Comparison of ENCODE assay signal across 2 cellular contexts in the genomic region with DNA sequence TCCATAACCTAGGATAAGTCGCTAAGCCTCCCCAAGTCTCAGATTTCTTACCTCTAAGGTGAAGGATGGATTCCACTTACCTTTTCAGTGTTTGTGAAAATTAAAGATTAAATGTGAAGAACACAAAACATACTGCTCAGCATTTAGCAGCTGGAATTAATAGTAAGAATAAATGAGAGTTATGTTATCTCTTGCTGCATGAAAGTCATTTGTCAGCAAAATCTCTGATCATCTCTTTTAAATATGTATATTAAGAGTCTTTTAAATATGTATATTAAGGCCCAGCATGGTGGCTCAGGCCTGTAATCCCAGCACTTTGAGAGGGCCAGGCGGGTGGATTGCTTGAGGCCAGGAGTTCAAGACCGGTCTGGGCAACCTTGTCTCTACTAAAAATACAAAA.
TF ChIP-seq lines count a peak whose summit lies in the region.

No MANE protein-coding gene starts in this region.

TF ChIP-seq in A549, 52 proteins besides CTCF, POLR2A, EP300 and RAD21 (continued from another document):
- TF ChIP-seq, protein P1, sequence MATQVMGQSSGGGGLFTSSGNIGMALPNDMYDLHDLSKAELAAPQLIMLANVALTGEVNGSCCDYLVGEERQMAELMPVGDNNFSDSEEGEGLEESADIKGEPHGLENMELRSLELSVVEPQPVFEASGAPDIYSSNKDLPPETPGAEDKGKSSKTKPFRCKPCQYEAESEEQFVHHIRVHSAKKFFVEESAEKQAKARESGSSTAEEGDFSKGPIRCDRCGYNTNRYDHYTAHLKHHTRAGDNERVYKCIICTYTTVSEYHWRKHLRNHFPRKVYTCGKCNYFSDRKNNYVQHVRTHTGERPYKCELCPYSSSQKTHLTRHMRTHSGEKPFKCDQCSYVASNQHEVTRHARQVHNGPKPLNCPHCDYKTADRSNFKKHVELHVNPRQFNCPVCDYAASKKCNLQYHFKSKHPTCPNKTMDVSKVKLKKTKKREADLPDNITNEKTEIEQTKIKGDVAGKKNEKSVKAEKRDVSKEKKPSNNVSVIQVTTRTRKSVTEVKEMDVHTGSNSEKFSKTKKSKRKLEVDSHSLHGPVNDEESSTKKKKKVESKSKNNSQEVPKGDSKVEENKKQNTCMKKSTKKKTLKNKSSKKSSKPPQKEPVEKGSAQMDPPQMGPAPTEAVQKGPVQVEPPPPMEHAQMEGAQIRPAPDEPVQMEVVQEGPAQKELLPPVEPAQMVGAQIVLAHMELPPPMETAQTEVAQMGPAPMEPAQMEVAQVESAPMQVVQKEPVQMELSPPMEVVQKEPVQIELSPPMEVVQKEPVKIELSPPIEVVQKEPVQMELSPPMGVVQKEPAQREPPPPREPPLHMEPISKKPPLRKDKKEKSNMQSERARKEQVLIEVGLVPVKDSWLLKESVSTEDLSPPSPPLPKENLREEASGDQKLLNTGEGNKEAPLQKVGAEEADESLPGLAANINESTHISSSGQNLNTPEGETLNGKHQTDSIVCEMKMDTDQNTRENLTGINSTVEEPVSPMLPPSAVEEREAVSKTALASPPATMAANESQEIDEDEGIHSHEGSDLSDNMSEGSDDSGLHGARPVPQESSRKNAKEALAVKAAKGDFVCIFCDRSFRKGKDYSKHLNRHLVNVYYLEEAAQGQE (IDR thresholded peaks at IDR 0.05) = no peak
- peak; percentile 43 for TF ChIP-seq MAFK (IDR thresholded peaks at IDR 0.05; ENCODE audit: partially characterized antibody)
- TF ChIP-seq CBX8 (IDR thresholded peaks at IDR 0.05) = no peak
- no peak for TF ChIP-seq JUNB (IDR thresholded peaks at IDR 0.05)
- TF ChIP-seq KDM1A (IDR thresholded peaks at IDR 0.05; ENCODE audit: low read depth) = no peak

TF ChIP-seq in K562, 482 proteins besides CTCF, POLR2A, EP300 and RAD21 (continues in another document):
- TF ChIP-seq, protein P2, sequence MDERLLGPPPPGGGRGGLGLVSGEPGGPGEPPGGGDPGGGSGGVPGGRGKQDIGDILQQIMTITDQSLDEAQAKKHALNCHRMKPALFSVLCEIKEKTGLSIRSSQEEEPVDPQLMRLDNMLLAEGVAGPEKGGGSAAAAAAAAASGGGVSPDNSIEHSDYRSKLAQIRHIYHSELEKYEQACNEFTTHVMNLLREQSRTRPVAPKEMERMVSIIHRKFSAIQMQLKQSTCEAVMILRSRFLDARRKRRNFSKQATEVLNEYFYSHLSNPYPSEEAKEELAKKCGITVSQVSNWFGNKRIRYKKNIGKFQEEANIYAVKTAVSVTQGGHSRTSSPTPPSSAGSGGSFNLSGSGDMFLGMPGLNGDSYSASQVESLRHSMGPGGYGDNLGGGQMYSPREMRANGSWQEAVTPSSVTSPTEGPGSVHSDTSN (CRISPR knock-in tag; IDR thresholded peaks at IDR 0.05; ENCODE audit: low read depth) = no peak
- TF ChIP-seq, protein P2 (tag; conservative IDR thresholded peaks at IDR 0.05; ENCODE audit: low read depth) = no peak
- TF ChIP-seq ZNF197 (CRISPR knock-in tag; IDR thresholded peaks at IDR 0.05; ENCODE audit: low read depth) (no peak), POLR3G (IDR thresholded peaks at IDR 0.05; ENCODE audit: extremely low read depth, insufficient read length, insufficient replicate concordance) (no peak), DACH1 (IDR thresholded peaks at IDR 0.05; ENCODE audit: partially characterized antibody) (no peak), NCOR1 (IDR thresholded peaks at IDR 0.05) (no peak), ATF1 (CRISPR knock-in tag; IDR thresholded peaks at IDR 0.05) (no peak), ATF1 (tag; IDR thresholded peaks at IDR 0.05) (no peak), MAFG (tag; conservative IDR thresholded peaks at IDR 0.05) (0 out of 2 replicates have a peak, but pooled peaks have one; percentile 13), PHB (CRISPR knock-in tag; IDR thresholded peaks at IDR 0.05) (no peak), MAFF (IDR thresholded peaks at IDR 0.05; ENCODE audit: low read length) (peak; percentile 33; the same call in 1 of the 2 replicates), TARDBP (IDR thresholded peaks at IDR 0.05) (no peak), ZNF316 (IDR thresholded peaks at IDR 0.05) (peak; percentile 59), MTA1 (IDR thresholded peaks at IDR 0.05; ENCODE audit: borderline replicate concordance) (no peak), XRCC5 (IDR thresholded peaks at IDR 0.05; ENCODE audit: low read depth, low read length) (no peak), TRIM28 (IDR thresholded peaks at IDR 0.05) (no peak), BDP1 (IDR thresholded peaks at IDR 0.05; ENCODE audit: insufficient read depth, insufficient read length) (no peak)
- TF ChIP-seq, protein P3, sequence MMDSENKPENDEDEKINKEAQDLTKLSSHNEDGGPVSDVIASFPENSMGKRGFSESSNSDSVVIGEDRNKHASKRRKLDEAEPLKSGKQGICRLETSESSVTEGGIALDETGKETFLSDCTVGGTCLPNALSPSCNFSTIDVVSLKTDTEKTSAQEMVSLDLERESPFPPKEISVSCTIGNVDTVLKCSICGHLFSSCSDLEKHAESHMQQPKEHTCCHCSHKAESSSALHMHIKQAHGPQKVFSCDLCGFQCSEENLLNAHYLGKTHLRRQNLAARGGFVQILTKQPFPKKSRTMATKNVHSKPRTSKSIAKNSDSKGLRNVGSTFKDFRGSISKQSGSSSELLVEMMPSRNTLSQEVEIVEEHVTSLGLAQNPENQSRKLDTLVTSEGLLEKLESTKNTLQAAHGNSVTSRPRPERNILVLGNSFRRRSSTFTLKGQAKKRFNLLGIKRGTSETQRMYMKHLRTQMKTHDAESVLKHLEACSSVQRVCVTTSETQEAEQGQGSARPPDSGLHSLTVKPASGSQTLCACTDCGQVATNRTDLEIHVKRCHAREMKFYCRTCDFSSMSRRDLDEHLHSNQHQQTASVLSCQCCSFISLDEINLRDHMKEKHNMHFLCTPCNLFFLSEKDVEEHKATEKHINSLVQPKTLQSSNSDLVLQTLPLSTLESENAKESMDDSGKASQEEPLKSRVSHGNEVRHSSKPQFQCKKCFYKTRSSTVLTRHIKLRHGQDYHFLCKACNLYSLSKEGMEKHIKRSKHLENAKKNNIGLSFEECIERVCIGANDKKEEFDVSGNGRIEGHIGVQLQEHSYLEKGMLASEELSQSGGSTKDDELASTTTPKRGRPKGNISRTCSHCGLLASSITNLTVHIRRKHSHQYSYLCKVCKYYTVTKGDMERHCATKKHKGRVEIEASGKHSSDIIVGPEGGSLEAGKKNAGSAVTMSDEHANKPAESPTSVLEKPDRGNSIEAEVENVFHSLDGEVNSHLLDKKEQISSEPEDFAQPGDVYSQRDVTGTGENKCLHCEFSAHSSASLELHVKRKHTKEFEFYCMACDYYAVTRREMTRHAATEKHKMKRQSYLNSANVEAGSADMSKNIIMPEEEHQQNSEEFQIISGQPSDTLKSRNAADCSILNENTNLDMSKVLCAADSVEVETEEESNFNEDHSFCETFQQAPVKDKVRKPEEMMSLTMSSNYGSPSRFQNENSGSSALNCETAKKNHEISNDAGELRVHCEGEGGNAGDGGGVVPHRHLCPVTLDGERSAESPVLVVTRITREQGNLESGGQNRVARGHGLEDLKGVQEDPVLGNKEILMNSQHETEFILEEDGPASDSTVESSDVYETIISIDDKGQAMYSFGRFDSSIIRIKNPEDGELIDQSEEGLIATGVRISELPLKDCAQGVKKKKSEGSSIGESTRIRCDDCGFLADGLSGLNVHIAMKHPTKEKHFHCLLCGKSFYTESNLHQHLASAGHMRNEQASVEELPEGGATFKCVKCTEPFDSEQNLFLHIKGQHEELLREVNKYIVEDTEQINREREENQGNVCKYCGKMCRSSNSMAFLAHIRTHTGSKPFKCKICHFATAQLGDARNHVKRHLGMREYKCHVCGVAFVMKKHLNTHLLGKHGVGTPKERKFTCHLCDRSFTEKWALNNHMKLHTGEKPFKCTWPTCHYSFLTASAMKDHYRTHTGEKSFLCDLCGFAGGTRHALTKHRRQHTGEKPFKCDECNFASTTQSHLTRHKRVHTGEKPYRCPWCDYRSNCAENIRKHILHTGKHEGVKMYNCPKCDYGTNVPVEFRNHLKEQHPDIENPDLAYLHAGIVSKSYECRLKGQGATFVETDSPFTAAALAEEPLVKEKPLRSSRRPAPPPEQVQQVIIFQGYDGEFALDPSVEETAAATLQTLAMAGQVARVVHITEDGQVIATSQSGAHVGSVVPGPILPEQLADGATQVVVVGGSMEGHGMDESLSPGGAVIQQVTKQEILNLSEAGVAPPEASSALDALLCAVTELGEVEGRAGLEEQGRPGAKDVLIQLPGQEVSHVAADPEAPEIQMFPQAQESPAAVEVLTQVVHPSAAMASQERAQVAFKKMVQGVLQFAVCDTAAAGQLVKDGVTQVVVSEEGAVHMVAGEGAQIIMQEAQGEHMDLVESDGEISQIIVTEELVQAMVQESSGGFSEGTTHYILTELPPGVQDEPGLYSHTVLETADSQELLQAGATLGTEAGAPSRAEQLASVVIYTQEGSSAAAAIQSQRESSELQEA (IDR thresholded peaks at IDR 0.05; ENCODE audit: low read depth) = no peak
- TF ChIP-seq, protein P4, sequence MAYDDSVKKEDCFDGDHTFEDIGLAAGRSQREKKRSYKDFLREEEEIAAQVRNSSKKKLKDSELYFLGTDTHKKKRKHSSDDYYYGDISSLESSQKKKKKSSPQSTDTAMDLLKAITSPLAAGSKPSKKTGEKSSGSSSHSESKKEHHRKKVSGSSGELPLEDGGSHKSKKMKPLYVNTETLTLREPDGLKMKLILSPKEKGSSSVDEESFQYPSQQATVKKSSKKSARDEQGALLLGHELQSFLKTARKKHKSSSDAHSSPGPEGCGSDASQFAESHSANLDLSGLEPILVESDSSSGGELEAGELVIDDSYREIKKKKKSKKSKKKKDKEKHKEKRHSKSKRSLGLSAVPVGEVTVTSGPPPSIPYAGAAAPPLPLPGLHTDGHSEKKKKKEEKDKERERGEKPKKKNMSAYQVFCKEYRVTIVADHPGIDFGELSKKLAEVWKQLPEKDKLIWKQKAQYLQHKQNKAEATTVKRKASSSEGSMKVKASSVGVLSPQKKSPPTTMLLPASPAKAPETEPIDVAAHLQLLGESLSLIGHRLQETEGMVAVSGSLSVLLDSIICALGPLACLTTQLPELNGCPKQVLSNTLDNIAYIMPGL (CRISPR knock-in tag; IDR thresholded peaks at IDR 0.05) = no peak
- TF ChIP-seq, protein P5, sequence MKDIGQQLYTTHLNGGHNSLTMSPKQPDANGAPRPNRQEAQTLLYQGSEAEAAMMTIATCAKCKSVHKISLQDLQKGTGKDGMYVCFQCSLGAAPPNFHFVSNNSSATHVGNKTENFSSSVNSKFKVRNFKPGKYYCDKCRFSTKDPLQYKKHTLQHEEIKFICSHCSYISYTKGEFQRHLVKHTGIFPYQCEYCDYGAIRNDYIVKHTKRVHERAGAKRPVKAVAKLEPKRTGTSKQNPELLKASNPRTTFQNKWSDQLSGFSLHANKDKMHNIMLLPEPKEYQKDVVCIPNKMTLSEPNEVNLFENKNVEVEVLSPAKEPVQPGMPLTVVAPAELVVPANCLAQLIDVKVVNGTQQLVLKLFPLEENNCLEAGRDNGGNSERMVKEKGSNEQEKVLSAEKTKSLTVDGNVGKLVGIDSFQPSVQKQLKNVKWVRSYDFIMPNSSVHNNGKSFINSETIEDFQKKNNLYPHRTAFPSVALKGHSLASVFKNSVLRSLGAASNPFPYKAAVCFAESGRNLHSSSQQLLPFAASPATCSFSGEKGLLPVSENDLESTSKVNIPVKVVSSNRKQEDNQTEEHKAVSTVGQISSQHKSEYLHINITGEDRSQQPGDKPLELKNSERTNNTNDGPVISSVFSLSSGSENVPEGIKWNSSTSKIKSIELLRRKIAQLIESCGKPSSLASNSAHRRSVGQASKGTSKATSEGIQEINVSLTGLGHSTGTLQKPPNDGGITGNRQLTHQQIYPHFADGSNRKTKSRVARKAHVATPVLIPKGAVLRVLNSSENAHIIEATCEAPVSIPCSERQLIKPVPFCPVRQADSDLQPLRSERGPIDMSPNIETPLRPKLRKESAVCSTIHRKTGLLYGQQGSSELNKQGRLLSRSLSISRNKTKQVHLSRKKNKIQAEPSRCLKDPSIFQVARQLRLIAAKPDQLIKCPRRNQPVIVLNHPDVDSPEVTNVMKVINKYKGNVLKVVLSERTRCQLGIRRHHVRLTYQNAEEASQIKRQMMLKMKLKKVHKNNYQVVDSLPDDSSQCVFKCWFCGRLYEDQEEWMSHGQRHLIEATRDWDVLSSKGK (CRISPR knock-in tag; IDR thresholded peaks at IDR 0.05) = no peak
